Comparison of ENCODE assay signal across 1 cellular context in the genomic region with DNA sequence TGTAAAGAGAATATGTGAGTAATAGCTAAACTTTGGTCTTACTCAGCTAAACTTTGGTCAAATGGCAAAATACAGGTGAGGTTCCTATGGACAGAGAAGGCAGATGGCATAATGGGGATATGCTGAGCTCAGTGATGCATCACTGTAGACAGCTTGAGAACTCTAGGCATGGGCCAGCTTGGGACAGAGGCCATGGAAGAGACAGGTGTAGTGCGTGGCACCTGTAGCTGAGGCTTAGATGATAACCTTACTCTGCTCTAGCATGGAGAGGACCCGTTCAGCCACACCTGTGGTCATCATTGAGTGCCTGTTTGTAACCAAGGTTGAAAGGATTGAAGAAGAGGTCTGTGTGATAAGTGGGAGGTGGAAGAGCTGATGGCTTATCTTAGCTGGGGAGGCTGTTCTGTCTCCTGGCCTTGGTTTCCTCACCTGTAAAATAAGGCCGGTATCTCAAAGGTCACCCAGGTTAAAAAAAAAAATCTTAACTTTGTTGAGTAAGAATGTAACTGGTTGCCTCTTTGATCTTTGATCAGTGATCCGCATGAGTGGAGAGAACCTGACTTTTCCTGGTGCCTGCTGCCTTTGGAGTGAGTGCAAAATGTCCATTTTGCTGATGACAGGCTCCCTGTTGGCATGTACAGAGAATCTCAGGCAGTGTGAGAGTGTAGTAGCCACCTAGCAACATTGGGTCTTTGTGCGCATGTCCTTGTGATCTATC.
TF ChIP-seq lines count a peak whose summit lies in the region.

No MANE protein-coding gene starts in this region.

TF ChIP-seq in A549, 52 proteins besides CTCF, POLR2A, EP300 and RAD21 (continued from another document):
- no peak for TF ChIP-seq E2F6 (IDR thresholded peaks at IDR 0.05; ENCODE audit: borderline replicate concordance, low read depth)
- TF ChIP-seq TFCP2L1 (CRISPR knock-in tag; IDR thresholded peaks at IDR 0.05), result no peak
- TF ChIP-seq JUN (IDR thresholded peaks at IDR 0.05), result no peak
- no peak for TF ChIP-seq BHLHE40 (IDR thresholded peaks at IDR 0.05; ENCODE audit: low read depth, low read length)
- TF ChIP-seq REST (IDR thresholded peaks at IDR 0.05), result no peak
- TF ChIP-seq, protein P1, sequence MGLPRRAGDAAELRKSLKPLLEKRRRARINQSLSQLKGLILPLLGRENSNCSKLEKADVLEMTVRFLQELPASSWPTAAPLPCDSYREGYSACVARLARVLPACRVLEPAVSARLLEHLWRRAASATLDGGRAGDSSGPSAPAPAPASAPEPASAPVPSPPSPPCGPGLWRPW (IDR thresholded peaks at IDR 0.05), result no peak
- no peak for TF ChIP-seq EHF (CRISPR knock-in tag; IDR thresholded peaks at IDR 0.05)
- no peak for TF ChIP-seq RFX5 (IDR thresholded peaks at IDR 0.05)
- TF ChIP-seq CEBPB (IDR thresholded peaks at IDR 0.05), result no peak
- TF ChIP-seq ZFP36 (IDR thresholded peaks at IDR 0.05; ENCODE audit: borderline replicate concordance, partially characterized antibody), result no peak
- TF ChIP-seq FOSB (CRISPR knock-in tag; IDR thresholded peaks at IDR 0.05), result no peak
- TF ChIP-seq, protein P2, sequence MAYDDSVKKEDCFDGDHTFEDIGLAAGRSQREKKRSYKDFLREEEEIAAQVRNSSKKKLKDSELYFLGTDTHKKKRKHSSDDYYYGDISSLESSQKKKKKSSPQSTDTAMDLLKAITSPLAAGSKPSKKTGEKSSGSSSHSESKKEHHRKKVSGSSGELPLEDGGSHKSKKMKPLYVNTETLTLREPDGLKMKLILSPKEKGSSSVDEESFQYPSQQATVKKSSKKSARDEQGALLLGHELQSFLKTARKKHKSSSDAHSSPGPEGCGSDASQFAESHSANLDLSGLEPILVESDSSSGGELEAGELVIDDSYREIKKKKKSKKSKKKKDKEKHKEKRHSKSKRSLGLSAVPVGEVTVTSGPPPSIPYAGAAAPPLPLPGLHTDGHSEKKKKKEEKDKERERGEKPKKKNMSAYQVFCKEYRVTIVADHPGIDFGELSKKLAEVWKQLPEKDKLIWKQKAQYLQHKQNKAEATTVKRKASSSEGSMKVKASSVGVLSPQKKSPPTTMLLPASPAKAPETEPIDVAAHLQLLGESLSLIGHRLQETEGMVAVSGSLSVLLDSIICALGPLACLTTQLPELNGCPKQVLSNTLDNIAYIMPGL (CRISPR knock-in tag; IDR thresholded peaks at IDR 0.05; ENCODE audit: borderline replicate concordance), result no peak
